ENCODE assay signal across 8 cellular contexts in genomic region chr7:150388709-150389531, GRCh38. TPM values are rescaled to one million over a fixed set of nuclear protein-coding genes. Genes with fewer than 3 reads are reported as not detected.
DNase-seq lines count a peak whose midpoint lies in the region; ATAC-seq and TF ChIP-seq lines count a peak whose summit lies in the region.

No MANE protein-coding gene starts in this region.

- peak overlapping the region; percentile 88 for H3K27ac ChIP-seq in temporal lobe (ENCODE audit: low read depth, low read length)

- in situ Hi-C loops in astrocyte of the spinal cord (cut with HindIII; ENCODE audit: low sequenced_read_pairs) = no loop called here

- peak; percentile 80 for TF ChIP-seq CTCF in astrocyte of the spinal cord (IDR thresholded peaks at IDR 0.05; ENCODE audit: low read depth, low read length)

- ATAC-seq in left lobe of liver (peak; percentile 98), HG02840 (IDR thresholded peaks at IDR 0.05; ENCODE audit: low FRiP score, unreplicated experiment) (no peak)

- no peak overlapping the region for H3K4me3 ChIP-seq in astrocyte of the spinal cord (ENCODE audit: low read depth, low read length)

- DNase-seq in NCI-H1694 treated with DMSO at 0.1 percent for 48 hours (lab: John Stamatoyannopoulos, UW) (peak; percentile 68), astrocyte of the spinal cord (ENCODE audit: low read depth, low spot score) (peak; percentile 70), left lobe of liver (ENCODE audit: low spot score) (peak; percentile 96), NCI-H1436 (lab: John Stamatoyannopoulos, UW) (no peak), mucosa of gallbladder (ENCODE audit: low spot score) (no peak), DMS153 treated with DMSO at 0.1 percent for 48 hours (lab: John Stamatoyannopoulos, UW; ENCODE audit: unreplicated experiment) (no peak)

RNA-seq across cellular contexts. Expression of gene ZNF775, which starts 9.8 kb away (rescaled TPM):
- total RNA-seq in left lobe of liver = 0.88 TPM
- total RNA-seq in temporal lobe = 9.3 TPM
- total RNA-seq in mucosa of gallbladder = 9.4 TPM

RNA-seq across cellular contexts. Expression of gene REPIN1, which starts 20.3 kb away (rescaled TPM):
- total RNA-seq in left lobe of liver (93.5 TPM), temporal lobe (28.8 TPM), mucosa of gallbladder (145 TPM)

RNA-seq across cellular contexts. Expression of gene RARRES2, which starts 47.5 kb away (rescaled TPM):
- total RNA-seq in left lobe of liver (852 TPM), temporal lobe (12.0 TPM), mucosa of gallbladder (143 TPM)

Comparison
In these comparisons a context has a peak if more than half of its experiments do, and no peak if none do; other contexts are left out.
1. DNase-seq: peak in NCI-H1694 treated with DMSO at 0.1 percent for 48 hours (single experiment), astrocyte of the spinal cord (single experiment) and left lobe of liver (single experiment); none in NCI-H1436 (single experiment), mucosa of gallbladder (single experiment) and DMS153 treated with DMSO at 0.1 percent for 48 hours (single experiment).
2. RNA of gene RARRES2, which starts 47.5 kb away (total RNA-seq): 852 TPM in left lobe of liver (single experiment) and 143 TPM in mucosa of gallbladder (single experiment); 12.0 TPM in temporal lobe (single experiment); every median in the first group is over 10 times any median in the second.